ENCODE assay signal across 8 cellular contexts in the genomic region with DNA sequence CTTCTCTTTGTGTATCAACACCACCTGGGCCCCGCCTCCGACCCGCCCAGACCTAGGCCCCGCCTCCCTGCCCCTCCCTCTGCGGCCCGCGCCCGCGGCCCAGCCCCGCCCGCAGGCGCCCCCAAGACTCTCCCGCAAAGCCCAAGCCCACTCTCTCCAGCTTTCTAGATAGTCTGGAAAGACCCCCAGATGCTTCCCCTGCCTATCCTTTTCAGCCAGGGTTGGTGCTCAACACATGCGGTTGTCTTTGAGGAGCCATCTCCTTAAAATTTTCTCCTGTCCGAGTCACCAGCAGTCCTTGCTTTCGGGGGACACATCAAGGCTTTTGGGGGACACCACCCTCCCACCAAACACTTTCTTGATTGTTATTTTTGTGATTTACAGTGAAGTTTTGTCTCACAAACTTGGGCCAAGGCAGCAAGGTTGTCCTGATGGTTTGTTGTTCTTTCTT. TPM values are rescaled to one million over a fixed set of nuclear protein-coding genes. Genes with fewer than 3 reads are reported as not detected.
DNase-seq lines count a peak whose midpoint lies in the region; ATAC-seq, FAIRE-seq and TF ChIP-seq lines count a peak whose summit lies in the region.

No MANE protein-coding gene starts in this region.

- ATAC-seq in HG02938 (IDR thresholded peaks at IDR 0.05; ENCODE audit: unreplicated experiment): no peak

- peak overlapping the region; percentile 16 for H3K4ac ChIP-seq in H1 (replicated peaks; ENCODE audit: insufficient read length, low read depth, low read length)
- H3K4ac ChIP-seq in neuronal stem cell (ENCODE audit: low read length): no peak overlapping the region

- H3K27me3 ChIP-seq in H1 (replicated peaks in 1 of 4; ENCODE audit: control insufficient read depth in 3 of 4, extremely low read depth in 1 of 4, insufficient read depth in 3 of 4, low read length in 3 of 4) (no peaks in the 10 kb centered on the region), neuronal stem cell (ENCODE audit: control insufficient read depth in 3 of 3, insufficient read depth in 3 of 3, low read depth in 1 of 3, low read length in 3 of 3) (peaks cover 0 to 27% (median 0%) of the 10 kb centered on the region in 3 experiments)

- no peak for TF ChIP-seq RAD21 in H1 (IDR thresholded peaks at IDR 0.05 in 1 of 2, conservative IDR thresholded peaks at IDR 0.05 in 1 of 2; ENCODE audit: low read depth in 2 of 2, low read length in 2 of 2)

- H3K4me3 ChIP-seq in H1 (ENCODE audit: extremely low read depth in 1 of 4, insufficient read depth in 2 of 4, low read depth in 3 of 4, low read length in 4 of 4) (peak overlapping the region; percentile 74 to 87 (median 84)), neuronal stem cell (ENCODE audit: low read length in 2 of 2) (peak overlapping the region; percentile 69 to 85)

- no peak for TF ChIP-seq POLR2A in H1 (IDR thresholded peaks at IDR 0.05; ENCODE audit: control extremely low read depth in 1 of 2, low read depth in 2 of 2, low read length in 2 of 2)

- H3K79me1 ChIP-seq in H1 (ENCODE audit: low read depth, low read length) (no peaks in the 10 kb centered on the region), neuronal stem cell (ENCODE audit: low read depth, low read length) (no peaks in the 10 kb centered on the region)

- peaks cover 10% of the 10 kb centered on the region for H3K4me1 ChIP-seq in ES-I3 (ENCODE audit: insufficient read depth, low read length)
- H3K4me1 ChIP-seq in H1 (replicated peaks in 1 of 4; ENCODE audit: control insufficient read depth in 3 of 4, insufficient read depth in 4 of 4, low read length in 3 of 4): peaks cover 7 to 9% (median 8%) of the 10 kb centered on the region in 4 experiments; a peak in 6 of 7 replicates
- H3K4me1 ChIP-seq in neuronal stem cell (ENCODE audit: control insufficient read depth in 2 of 2, insufficient read depth in 1 of 2, low read depth in 1 of 2, low read length in 2 of 2): peaks cover 4 to 8% of the 10 kb centered on the region in 2 donors

- H3K18ac ChIP-seq in H1 (ENCODE audit: extremely low read depth, low read length) (peak overlapping the region; percentile 89), neuronal stem cell (ENCODE audit: low read length) (peak overlapping the region; percentile 92)

- peak overlapping the region; percentile 89; the same call in 1 of the 2 replicates for H4K8ac ChIP-seq in H1 (ENCODE audit: extremely low read depth, insufficient read depth, low read length)
- H4K8ac ChIP-seq in neuronal stem cell (ENCODE audit: low read depth, low read length): no peak overlapping the region

- no peak overlapping the region for H2BK120ac ChIP-seq in H1 (replicated peaks; ENCODE audit: low read depth, low read length)
- peak overlapping the region; percentile 56 for H2BK120ac ChIP-seq in neuronal stem cell (ENCODE audit: low read depth, low read length)

- H2BK20ac ChIP-seq in H1 (ENCODE audit: low read length): no peak overlapping the region

- peak overlapping the region; percentile 88 to 92 for H3K4me2 ChIP-seq in H1 (ENCODE audit: insufficient read depth in 1 of 2, low read depth in 2 of 2, low read length in 2 of 2)
- peak overlapping the region; percentile 95 for H3K4me2 ChIP-seq in neuronal stem cell (ENCODE audit: insufficient read depth, low read length, poor library complexity, severe bottlenecking)

- peak overlapping the region; percentile 22; the same call in 1 of the 2 replicates for H3K27ac ChIP-seq in H1 (ENCODE audit: low read depth, low read length)
- peak overlapping the region; percentile 11 for H3K27ac ChIP-seq in neuronal stem cell (replicated peaks; ENCODE audit: low read length)

- H2BK5ac ChIP-seq in H1 (ENCODE audit: low read depth, low read length) (peak overlapping the region; percentile 90), neuronal stem cell (ENCODE audit: low read length) (peak overlapping the region; percentile 71)

- peak overlapping the region; percentile 98 for H2BK12ac ChIP-seq in H1 (ENCODE audit: low read depth, low read length)
- no peak overlapping the region for H2BK12ac ChIP-seq in neuronal stem cell (ENCODE audit: low read length)

- peaks cover 25 to 28% of the 10 kb centered on the region in 2 experiments for H4K20me1 ChIP-seq in H1 (replicated peaks in 1 of 2; ENCODE audit: control insufficient read depth in 1 of 2, insufficient read depth in 2 of 2, low read length in 2 of 2)

- no peak overlapping the region for H3K14ac ChIP-seq in H1 (ENCODE audit: insufficient read length)
- no peak overlapping the region for H3K14ac ChIP-seq in neuronal stem cell (ENCODE audit: low read length)

- TF ChIP-seq EP300 in H1 (IDR thresholded peaks at IDR 0.05; ENCODE audit: borderline replicate concordance in 1 of 2, low read depth in 2 of 2, low read length in 2 of 2): no peak

- H2AFZ ChIP-seq in H1 (ENCODE audit: low read length): peak overlapping the region; percentile 19; the same call in 1 of the 2 replicates
- peak overlapping the region; percentile 88 for H2AFZ ChIP-seq in neuronal stem cell (ENCODE audit: low read length)

- H3K9me3 ChIP-seq in ES-I3 (ENCODE audit: control insufficient read depth, insufficient read depth, low read length) (no peaks in the 10 kb centered on the region), H1 (ENCODE audit: insufficient read depth in 2 of 2, low read depth in 1 of 2, low read length in 1 of 2) (no peaks in the 10 kb centered on the region), neuronal stem cell (replicated peaks in 1 of 2; ENCODE audit: control insufficient read depth in 2 of 2, insufficient read depth in 1 of 2, low read depth in 1 of 2, low read length in 2 of 2) (no peaks in the 10 kb centered on the region)

- H2BK15ac ChIP-seq in H1 (ENCODE audit: low read length): no peak overlapping the region
- no peak overlapping the region for H2BK15ac ChIP-seq in neuronal stem cell (ENCODE audit: low read length)

- peaks cover 24 to 47% of the 10 kb centered on the region in 2 experiments for H3K79me2 ChIP-seq in H1 (ENCODE audit: control insufficient read depth in 1 of 2, insufficient read depth in 2 of 2, low read length in 2 of 2)

- no peak for FAIRE-seq in H1 (lab: Jason Lieb, UNC)

- DNase-seq in OCI-M2 (lab: John Stamatoyannopoulos, UW; ENCODE audit: unreplicated experiment) (peak; percentile 52), H1 (ENCODE audit: low read depth in 1 of 2, low spot score in 2 of 2) (peak in 1 of 2 experiments; percentile 98), neuronal stem cell (ENCODE audit: low spot score) (no peak), cortex of kidney (lab: John Stamatoyannopoulos, UW) (no peak), NCI-H2171 (lab: John Stamatoyannopoulos, UW) (no peak), AML-193 (lab: John Stamatoyannopoulos, UW) (no peak)

- CTCF ChIA-PET in H1 (lab: Charles Lee; ENCODE audit: partially characterized antibody): interaction anchor here (1.0 kb wide), 1 partner anchor 648 kb away, joined by 3 read pairs; no protein-coding TSS in a partner anchor

- H3K23ac ChIP-seq in H1 (ENCODE audit: insufficient read length): no peak overlapping the region
- peak overlapping the region; percentile 100 for H3K23ac ChIP-seq in neuronal stem cell (ENCODE audit: low read depth, low read length, poor library complexity)

- H4K5ac ChIP-seq in H1 (ENCODE audit: insufficient read length, low read depth, low read length): no peak overlapping the region

- H4K91ac ChIP-seq in H1 (replicated peaks; ENCODE audit: insufficient read length, low read length) (peak overlapping the region; percentile 13), neuronal stem cell (ENCODE audit: low read depth, low read length, poor library complexity) (no peak overlapping the region)

- H3K36me3 ChIP-seq in ES-I3 (ENCODE audit: insufficient read depth, low read length) (peaks cover 30% of the 10 kb centered on the region), H1 (ENCODE audit: control insufficient read depth in 2 of 4, insufficient read depth in 4 of 4, low read length in 3 of 4) (peaks cover 17 to 38% (median 33%) of the 10 kb centered on the region in 4 experiments), neuronal stem cell (replicated peaks in 1 of 2; ENCODE audit: control insufficient read depth in 2 of 2, insufficient read depth in 2 of 2, low read length in 2 of 2) (peaks cover 10 to 33% of the 10 kb centered on the region in 2 donors)

- H3K9ac ChIP-seq in ES-I3 (ENCODE audit: low read depth, low read length) (peak overlapping the region; percentile 75), H1 (replicated peaks in 1 of 4; ENCODE audit: extremely low read depth in 1 of 4, low read depth in 3 of 4, low read length in 3 of 4) (peak overlapping the region in 3 of 4 experiments; percentile 54 to 85 (median 61); a peak in 6 of 7 replicates), neuronal stem cell (ENCODE audit: low read depth, low read length, poor library complexity) (no peak overlapping the region)

- TF ChIP-seq CTCF in H1 (IDR thresholded peaks at IDR 0.05; ENCODE audit: control extremely low read depth in 1 of 3, insufficient read depth in 1 of 3, low read depth in 1 of 3, low read length in 3 of 3): no peak

- 2% methylated on average over 8 of the region's 16 CpGs; no CpG with 5 or more reads in 1 of the 2 experiments for WGBS in H1 (ENCODE audit: extremely low coverage in 1 of 2, insufficient coverage in 1 of 2, insufficient read length in 1 of 2, insufficient replicate concordance in 2 of 2, low coverage in 1 of 2, low lambda C conversion rate in 2 of 2, missing lambda C conversion rate in 1 of 2), 2 experiments
- WGBS in neuronal stem cell (ENCODE audit: extremely low coverage in 2 of 2, insufficient read length in 2 of 2, insufficient replicate concordance in 1 of 2), 2 donors: no CpG with 5 or more reads among the region's 16 CpGs

- H3K23me2 ChIP-seq in H1 (ENCODE audit: low read depth, low read length): peaks cover 13% of the 10 kb centered on the region; the same call in 1 of the 2 replicates

- H3K56ac ChIP-seq in H1 (replicated peaks; ENCODE audit: insufficient read length, low read depth, low read length): peak overlapping the region; percentile 43

- H2AK5ac ChIP-seq in H1 (ENCODE audit: low read depth, low read length) (no peak overlapping the region), neuronal stem cell (ENCODE audit: low read depth, low read length) (no peak overlapping the region)

- POLR2A ChIA-PET in H1 (lab: Charles Lee; ENCODE audit: partially characterized antibody): interaction anchor here (0.7 to 12.8 kb wide), 22 partner anchors 9 to 651 kb away, joined by 3 to 263 read pairs (median 3); a partner anchor contains a TSS

TF ChIP-seq in H1, 55 proteins besides CTCF, POLR2A, EP300 and RAD21 (continues in another document):
- TF ChIP-seq FOSL1 (IDR thresholded peaks at IDR 0.05; ENCODE audit: insufficient read depth, low read depth, low read length): 0 out of 2 replicates have a peak, but pooled peaks have one; percentile 17

RNA-seq across cellular contexts. Expression of a gene that starts 0.3 kb away (rescaled TPM):
- 620 and 684 TPM in 2 replicates for total RNA-seq in H1 (2021; fragmentation: NEBNext Ultra II Directional; extraction: Animal tissue kit (Norgen Biotek cat#: 25700))
- polyA plus RNA-seq in H1 (2011; rRNA removed): 163 and 245 TPM in 2 replicates
- 172 TPM for polyA plus RNA-seq in H1 (2011; cell fraction: cytosol; rRNA removed)
- 187 TPM for polyA plus RNA-seq in H1 (2011; cell fraction: nucleus; rRNA removed)
- polyA plus RNA-seq in H1 (2012, experiment 1 of 2): 133 to 299 TPM (median 236 TPM) in 4 replicates
- polyA plus RNA-seq in H1 (2012, experiment 2 of 2): 17.4 TPM
- polyA plus RNA-seq in H1 (2013, experiment 1 of 2): 830 TPM
- polyA plus RNA-seq in H1 (2013, experiment 2 of 2): 877 TPM
- polyA minus RNA-seq in H1 (2011; rRNA and poly(A)+ RNA removed): 313 and 345 TPM in 2 replicates
- polyA minus RNA-seq in H1 (2011; cell fraction: cytosol; rRNA and poly(A)+ RNA removed): 195 TPM
- 474 TPM for polyA minus RNA-seq in H1 (2011; cell fraction: nucleus; rRNA and poly(A)+ RNA removed)
- 168 TPM for polyA plus RNA-seq in neuronal stem cell (2013, experiment 1 of 2)
- polyA plus RNA-seq in neuronal stem cell (2013, experiment 2 of 2): 171 TPM
